Comparison of ENCODE assay signal across 1 cellular context in the genomic region with DNA sequence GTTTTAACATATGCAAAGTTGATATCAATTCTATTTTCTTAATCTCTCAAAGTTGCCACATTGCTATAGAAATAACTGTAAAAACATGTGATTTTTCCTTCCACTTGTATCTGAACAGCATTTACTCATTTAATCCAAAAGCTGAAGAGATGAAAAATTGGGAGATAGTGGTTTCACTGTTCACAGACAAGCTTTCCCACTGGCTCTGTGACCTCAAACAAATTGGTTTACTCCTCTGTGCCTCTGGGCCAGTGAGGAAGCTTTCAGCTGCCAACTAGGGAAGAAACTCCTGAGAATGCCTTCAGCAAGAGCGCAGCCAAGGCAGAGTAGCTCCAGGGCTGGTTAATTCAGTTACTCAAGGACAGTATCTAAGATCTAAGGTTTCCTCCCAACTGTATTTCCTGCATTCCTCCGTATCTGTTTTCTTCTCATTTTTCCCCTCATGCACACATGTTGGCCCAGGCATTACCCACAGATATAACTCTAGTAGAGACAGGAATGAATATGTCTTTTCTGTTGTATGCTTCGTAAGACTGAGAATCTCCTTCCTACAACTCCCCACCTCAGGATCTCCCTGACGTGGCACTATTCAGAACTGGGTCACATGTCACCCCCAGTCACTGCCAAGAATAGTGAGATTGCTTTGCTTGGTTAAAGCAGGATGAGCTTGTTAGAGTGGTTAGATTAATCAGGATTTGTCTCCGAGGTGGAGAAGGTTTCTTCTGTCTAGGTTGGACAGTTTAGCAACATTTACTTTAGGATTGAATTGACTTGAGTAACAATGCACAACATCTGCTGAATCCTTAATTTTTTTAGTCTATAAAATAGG.
TF ChIP-seq lines count a peak whose summit lies in the region.

No MANE protein-coding gene starts in this region.

TF ChIP-seq in SK-N-SH, 30 proteins besides CTCF, POLR2A, EP300 and RAD21:
- peak; percentile 53 for TF ChIP-seq TCF12 (IDR thresholded peaks at IDR 0.05)
- TF ChIP-seq RFX5 (IDR thresholded peaks at IDR 0.05; ENCODE audit: low read length), result no peak
- TF ChIP-seq, protein P1, sequence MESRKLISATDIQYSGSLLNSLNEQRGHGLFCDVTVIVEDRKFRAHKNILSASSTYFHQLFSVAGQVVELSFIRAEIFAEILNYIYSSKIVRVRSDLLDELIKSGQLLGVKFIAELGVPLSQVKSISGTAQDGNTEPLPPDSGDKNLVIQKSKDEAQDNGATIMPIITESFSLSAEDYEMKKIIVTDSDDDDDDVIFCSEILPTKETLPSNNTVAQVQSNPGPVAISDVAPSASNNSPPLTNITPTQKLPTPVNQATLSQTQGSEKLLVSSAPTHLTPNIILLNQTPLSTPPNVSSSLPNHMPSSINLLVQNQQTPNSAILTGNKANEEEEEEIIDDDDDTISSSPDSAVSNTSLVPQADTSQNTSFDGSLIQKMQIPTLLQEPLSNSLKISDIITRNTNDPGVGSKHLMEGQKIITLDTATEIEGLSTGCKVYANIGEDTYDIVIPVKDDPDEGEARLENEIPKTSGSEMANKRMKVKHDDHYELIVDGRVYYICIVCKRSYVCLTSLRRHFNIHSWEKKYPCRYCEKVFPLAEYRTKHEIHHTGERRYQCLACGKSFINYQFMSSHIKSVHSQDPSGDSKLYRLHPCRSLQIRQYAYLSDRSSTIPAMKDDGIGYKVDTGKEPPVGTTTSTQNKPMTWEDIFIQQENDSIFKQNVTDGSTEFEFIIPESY (IDR thresholded peaks at IDR 0.05; ENCODE audit: borderline replicate concordance, low read depth), result no peak
- TF ChIP-seq, protein P2, sequence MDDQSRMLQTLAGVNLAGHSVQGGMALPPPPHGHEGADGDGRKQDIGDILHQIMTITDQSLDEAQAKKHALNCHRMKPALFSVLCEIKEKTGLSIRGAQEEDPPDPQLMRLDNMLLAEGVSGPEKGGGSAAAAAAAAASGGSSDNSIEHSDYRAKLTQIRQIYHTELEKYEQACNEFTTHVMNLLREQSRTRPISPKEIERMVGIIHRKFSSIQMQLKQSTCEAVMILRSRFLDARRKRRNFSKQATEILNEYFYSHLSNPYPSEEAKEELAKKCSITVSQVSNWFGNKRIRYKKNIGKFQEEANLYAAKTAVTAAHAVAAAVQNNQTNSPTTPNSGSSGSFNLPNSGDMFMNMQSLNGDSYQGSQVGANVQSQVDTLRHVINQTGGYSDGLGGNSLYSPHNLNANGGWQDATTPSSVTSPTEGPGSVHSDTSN (IDR thresholded peaks at IDR 0.05), result peak; percentile 34; the same call in 1 of the 2 replicates
- TF ChIP-seq, protein P3, sequence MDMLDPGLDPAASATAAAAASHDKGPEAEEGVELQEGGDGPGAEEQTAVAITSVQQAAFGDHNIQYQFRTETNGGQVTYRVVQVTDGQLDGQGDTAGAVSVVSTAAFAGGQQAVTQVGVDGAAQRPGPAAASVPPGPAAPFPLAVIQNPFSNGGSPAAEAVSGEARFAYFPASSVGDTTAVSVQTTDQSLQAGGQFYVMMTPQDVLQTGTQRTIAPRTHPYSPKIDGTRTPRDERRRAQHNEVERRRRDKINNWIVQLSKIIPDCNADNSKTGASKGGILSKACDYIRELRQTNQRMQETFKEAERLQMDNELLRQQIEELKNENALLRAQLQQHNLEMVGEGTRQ (IDR thresholded peaks at IDR 0.05; ENCODE audit: borderline replicate concordance, low read depth, low read length), result no peak
- no peak for TF ChIP-seq CHD2 (IDR thresholded peaks at IDR 0.05; ENCODE audit: low read length, partially characterized antibody)
- TF ChIP-seq TEAD4 (IDR thresholded peaks at IDR 0.05; ENCODE audit: borderline replicate concordance, insufficient read depth), result no peak
- TF ChIP-seq NFIC (IDR thresholded peaks at IDR 0.05; ENCODE audit: borderline replicate concordance), result no peak
- TF ChIP-seq ELF1 (IDR thresholded peaks at IDR 0.05), result no peak
- no peak for TF ChIP-seq RXRA (IDR thresholded peaks at IDR 0.05; ENCODE audit: borderline replicate concordance, low read depth)
- TF ChIP-seq JUND (IDR thresholded peaks at IDR 0.05), result peak; percentile 31; the same call in 1 of the 2 replicates
- TF ChIP-seq SIN3A (IDR thresholded peaks at IDR 0.05; ENCODE audit: borderline replicate concordance, low read depth, low read length), result no peak
- TF ChIP-seq FOXJ3 (CRISPR knock-in tag; IDR thresholded peaks at IDR 0.05), result no peak
TF ChIP-seq in SK-N-SH: peak in this region for 3.
